ENCODE assay signal across 8 cellular contexts in the genomic region with DNA sequence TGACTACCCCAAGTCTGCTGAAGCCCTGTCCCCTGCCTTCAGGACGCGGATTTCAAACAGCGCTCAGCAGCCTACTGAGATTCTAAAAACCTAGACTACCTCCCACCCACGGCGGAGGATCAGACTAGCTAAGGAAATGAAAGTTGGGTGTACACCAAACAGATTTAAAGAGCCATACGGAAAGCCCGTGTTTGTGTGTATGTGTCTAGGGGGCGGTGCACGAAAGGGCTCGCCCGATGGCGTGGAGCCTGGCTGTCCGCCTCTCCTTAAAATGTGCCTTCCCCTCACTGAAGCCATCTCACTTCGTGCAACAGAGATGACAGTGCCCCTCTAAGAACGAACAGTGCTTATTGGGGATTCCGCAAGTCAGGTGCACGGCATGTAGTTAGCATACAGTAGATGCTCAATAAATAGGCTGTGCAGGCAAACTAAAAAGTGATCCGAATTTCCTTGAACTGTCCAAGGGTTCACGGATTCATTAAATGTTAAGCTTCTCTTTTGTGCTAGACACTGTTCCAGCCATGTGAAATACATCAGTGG. TPM values are rescaled to one million over a fixed set of nuclear protein-coding genes. Genes with fewer than 3 reads are reported as not detected.
A peak's percentile ranks its signal among the peaks of the same experiment; 100 is the strongest.
DNase-seq lines count a peak whose midpoint lies in the region; ATAC-seq, FAIRE-seq and TF ChIP-seq lines count a peak whose summit lies in the region.

No MANE protein-coding gene starts in this region.

- peaks cover 49% of the 10 kb centered on the region for H4K20me1 ChIP-seq in BLaER1
- no peaks in the 10 kb centered on the region for H4K20me1 ChIP-seq in KMS-11 (ENCODE audit: insufficient read depth)

- H3K27ac ChIP-seq in BLaER1 (peak overlapping the region; percentile 90), KMS-11 (peak overlapping the region; percentile 57), kidney (ENCODE audit: low read depth in 2 of 2, low read length in 2 of 2) (peak overlapping the region; percentile 97)

- TF ChIP-seq POLR2A in H54 (IDR thresholded peaks at IDR 0.05; ENCODE audit: low read depth, low read length) = no peak

- peak overlapping the region; percentile 32; the same call in 1 of the 2 replicates for H2AFZ ChIP-seq in KMS-11 (ENCODE audit: low read depth)

- FAIRE-seq in kidney (lab: Jason Lieb, UNC) (no peak), H54 (lab: Jason Lieb, UNC) (no peak)

- H3K9ac ChIP-seq in BLaER1 (peak overlapping the region; percentile 85), KMS-11 (peak overlapping the region; percentile 28), kidney (ENCODE audit: low read length in 2 of 2) (peak overlapping the region; percentile 64 to 67)

- TF ChIP-seq CTCF in KMS-11 (conservative IDR thresholded peaks at IDR 0.05; ENCODE audit: low read depth, low read length) = no peak
- TF ChIP-seq CTCF in kidney (IDR thresholded peaks at IDR 0.05; ENCODE audit: borderline replicate concordance, extremely low read depth, insufficient read depth) = no peak

- peak overlapping the region; percentile 98 for H3K27ac Mint-ChIP-seq in activated naive CD8-positive, alpha-beta T cell treated with anti-CD3 and anti-CD28 coated beads for 36 hours

- H3K9me3 ChIP-seq in BLaER1 = no peaks in the 10 kb centered on the region
- no peaks in the 10 kb centered on the region for H3K9me3 ChIP-seq in kidney (ENCODE audit: control insufficient read depth in 1 of 2, low read length in 2 of 2)

- H3K79me2 ChIP-seq in KMS-11 (ENCODE audit: insufficient read depth, low read depth) = peaks cover 13% of the 10 kb centered on the region; the same call in 1 of the 2 replicates

- H3K36me3 Mint-ChIP-seq in activated naive CD8-positive, alpha-beta T cell treated with anti-CD3 and anti-CD28 coated beads for 36 hours = peaks cover 20% of the 10 kb centered on the region

- H3K4me1 ChIP-seq in BLaER1 (peaks cover 53% of the 10 kb centered on the region), KMS-11 (ENCODE audit: low read depth, poor library complexity, severe bottlenecking) (peaks cover 37% of the 10 kb centered on the region), kidney (ENCODE audit: control insufficient read depth in 1 of 2, insufficient read depth in 1 of 2, low read depth in 1 of 2, low read length in 2 of 2) (peaks cover 13 to 25% of the 10 kb centered on the region in 2 donors)

- no peaks in the 10 kb centered on the region for H3K9me3 Mint-ChIP-seq in activated naive CD8-positive, alpha-beta T cell treated with anti-CD3 and anti-CD28 coated beads for 36 hours

- intact Hi-C loops in kidney (cut with DNase I) = no loop called here

- H3K36me3 ChIP-seq in BLaER1 = peaks cover 45% of the 10 kb centered on the region
- no peaks in the 10 kb centered on the region for H3K36me3 ChIP-seq in KMS-11 (ENCODE audit: insufficient read depth)
- peaks cover 15 to 27% of the 10 kb centered on the region in 2 donors for H3K36me3 ChIP-seq in kidney (ENCODE audit: control insufficient read depth in 1 of 2, insufficient read depth in 2 of 2, low read length in 2 of 2)

- no peak for ATAC-seq in stimulated activated naive CD8-positive, alpha-beta T cell treated with anti-CD3 and anti-CD28 coated beads, Interleukin-15, Interleukin-2, amounts not matched to agents 100 U/mL and 50 U/mL, for 24 hours

- H3K4me3 ChIP-seq in BLaER1 (peak overlapping the region; percentile 73), KMS-11 (IDR thresholded peaks at IDR 0.05; ENCODE audit: insufficient read depth, low read depth, low read length) (no peak overlapping the region), kidney (ENCODE audit: low read length in 2 of 2) (peak overlapping the region; percentile 73 to 97)

- peaks cover 41% of the 10 kb centered on the region for H3K4me1 Mint-ChIP-seq in activated naive CD8-positive, alpha-beta T cell treated with anti-CD3 and anti-CD28 coated beads for 36 hours

- H3K4me3 Mint-ChIP-seq in activated naive CD8-positive, alpha-beta T cell treated with anti-CD3 and anti-CD28 coated beads for 36 hours = peak overlapping the region; percentile 98

- H3K27me3 ChIP-seq in BLaER1 (no peaks in the 10 kb centered on the region), KMS-11 (ENCODE audit: insufficient read depth, low read depth) (no peaks in the 10 kb centered on the region; the same call in 1 of the 2 replicates)

- peaks cover 11% of the 10 kb centered on the region for H3K27me3 Mint-ChIP-seq in activated naive CD8-positive, alpha-beta T cell treated with anti-CD3 and anti-CD28 coated beads for 36 hours

- peak; percentile 57 for DNase-seq in activated naive CD8-positive, alpha-beta T cell treated with anti-CD3 and anti-CD28 coated beads for 36 hours
- DNase-seq in kidney = no peak
- peak; percentile 43 for DNase-seq in stimulated activated naive CD8-positive, alpha-beta T cell treated with anti-CD3 and anti-CD28 coated beads, Interleukin-15, Interleukin-2, amounts not matched to agents 100 U/mL and 50 U/mL, for 24 hours
- DNase-seq in activated CD4-positive, CD25-positive, alpha-beta regulatory T cell (lab: John Stamatoyannopoulos, UW) = no peak
- DNase-seq in H54 (ENCODE audit: insufficient read length, low spot score) = no peak
- DNase-seq in cortex of kidney (lab: John Stamatoyannopoulos, UW) = no peak

- H3K4me2 ChIP-seq in BLaER1 = peak overlapping the region; percentile 98
- H3K4me2 ChIP-seq in KMS-11 = peak overlapping the region; percentile 97

RNA-seq across cellular contexts. Expression of gene LENG1, which starts 0.6 kb away (rescaled TPM):
- 1 to 10 TPM; 3.2 to 4.1 TPM for total RNA-seq in activated naive CD8-positive, alpha-beta T cell treated with anti-CD3 and anti-CD28 coated beads for 36 hours
- 8.0 TPM for total RNA-seq in kidney
- 12.2 TPM for polyA plus RNA-seq in kidney (ENCODE audit: insufficient read depth, low read depth, low replicate concordance)

RNA-seq across cellular contexts. Expression of gene TMC4, which starts 14.1 kb away (rescaled TPM):
- total RNA-seq in activated naive CD8-positive, alpha-beta T cell treated with anti-CD3 and anti-CD28 coated beads for 36 hours = not detected
- total RNA-seq in kidney = 98.9 TPM
- polyA plus RNA-seq in kidney (ENCODE audit: insufficient read depth, low read depth, low replicate concordance) = 64.6 TPM

RNA-seq across cellular contexts. Expression of gene CNOT3, which starts 21.3 kb away (rescaled TPM):
- 10 to 100 TPM; 59.0 to 62.1 TPM for total RNA-seq in activated naive CD8-positive, alpha-beta T cell treated with anti-CD3 and anti-CD28 coated beads for 36 hours
- total RNA-seq in kidney = 38.1 TPM
- 30.8 TPM for polyA plus RNA-seq in kidney (ENCODE audit: insufficient read depth, low read depth, low replicate concordance)

RNA-seq across cellular contexts. Expression of gene MBOAT7, which starts 30.5 kb away (rescaled TPM):
- 10 to 100 TPM; 57.0 to 57.1 TPM for total RNA-seq in activated naive CD8-positive, alpha-beta T cell treated with anti-CD3 and anti-CD28 coated beads for 36 hours
- 64.4 TPM for total RNA-seq in kidney
- 41.6 TPM for polyA plus RNA-seq in kidney (ENCODE audit: insufficient read depth, low read depth, low replicate concordance)

RNA-seq across cellular contexts. Expression of gene TSEN34, which starts 32.2 kb away (rescaled TPM):
- total RNA-seq in activated naive CD8-positive, alpha-beta T cell treated with anti-CD3 and anti-CD28 coated beads for 36 hours = 10 to 100 TPM; 15.5 to 16.4 TPM
- total RNA-seq in kidney = 33.8 TPM
- 51.0 TPM for polyA plus RNA-seq in kidney (ENCODE audit: insufficient read depth, low read depth, low replicate concordance)

Comparison
In these comparisons a context has a peak if more than half of its experiments do, and no peak if none do; other contexts are left out.
1. H3K9ac ChIP-seq: peak in every context shown above with its lines; median percentile 85 in BLaER1; 66 in kidney; 28 in KMS-11.
2. DNase-seq: peak in activated naive CD8-positive, alpha-beta T cell treated with anti-CD3 and anti-CD28 coated beads for 36 hours (single experiment) and stimulated activated naive CD8-positive, alpha-beta T cell treated with anti-CD3 and anti-CD28 coated beads, Interleukin-15, Interleukin-2, amounts not matched to agents 100 U/mL and 50 U/mL, for 24 hours (single experiment); none in kidney (single experiment), activated CD4-positive, CD25-positive, alpha-beta regulatory T cell (0 of 4), H54 (single experiment) and cortex of kidney (single experiment).
3. RNA of gene TMC4, which starts 14.1 kb away (total RNA-seq): 98.9 TPM in kidney (single experiment); not detected in activated naive CD8-positive, alpha-beta T cell treated with anti-CD3 and anti-CD28 coated beads for 36 hours; every median in the first group is over 10 times any median in the second.
4. Peak in every context shown above with its lines, with median percentiles within 50 percentile points of each other: H3K27ac ChIP-seq.